7 cellular contexts compared by ENCODE assay signal in the genomic region with DNA sequence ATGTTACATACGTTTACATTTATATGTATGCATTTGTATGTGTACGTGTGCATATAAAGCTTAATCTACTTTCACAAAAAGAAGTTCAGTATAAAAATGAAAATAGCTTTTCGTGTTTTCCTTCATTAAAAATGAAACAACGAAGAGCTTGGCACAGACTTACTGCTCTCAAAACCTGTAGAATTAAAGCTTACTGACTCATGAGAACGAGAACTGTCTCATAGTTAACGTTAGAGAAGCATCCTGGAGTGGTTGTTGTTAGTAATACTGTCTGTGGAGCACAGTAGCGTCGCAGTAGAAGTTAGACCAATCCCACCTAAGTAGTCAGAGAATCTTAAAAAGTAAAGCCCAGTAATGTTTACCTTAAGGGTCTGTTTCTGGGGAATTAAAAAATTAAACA. TPM values are rescaled to one million over a fixed set of nuclear protein-coding genes. Genes with fewer than 3 reads are reported as not detected.
DNase-seq lines count a peak whose midpoint lies in the region; ATAC-seq, FAIRE-seq and TF ChIP-seq lines count a peak whose summit lies in the region.

No MANE protein-coding gene starts in this region.

- H3K9ac ChIP-seq in OCI-LY1 (ENCODE audit: low read length), result peak overlapping the region; percentile 74

- H3K27me3 Mint-ChIP-seq in natural killer cell treated with Interleukin-12 subunit alpha and Interleukin-12 subunit beta and Interleukin-15 and Interleukin-18, amount 100 ng/mL, for 72 hours, result no peaks in the 10 kb centered on the region

- H3K36me3 Mint-ChIP-seq in natural killer cell treated with Interleukin-12 subunit alpha and Interleukin-12 subunit beta and Interleukin-15 and Interleukin-18, amount 100 ng/mL, for 72 hours, result no peaks in the 10 kb centered on the region

- peaks cover 55% of the 10 kb centered on the region for H3K79me2 ChIP-seq in OCI-LY1 (ENCODE audit: insufficient read depth, low read length)

- TF ChIP-seq CTCF in GM12864 (IDR thresholded peaks at IDR 0.05; ENCODE audit: low read depth, low read length, missing control alignments) (no peak), OCI-LY1 (IDR thresholded peaks at IDR 0.05; ENCODE audit: low read length) (no peak), dorsolateral prefrontal cortex (IDR thresholded peaks at IDR 0.05 in 54 of 56, conservative IDR thresholded peaks at IDR 0.05 in 2 of 56; ENCODE audit: low read depth in 1 of 56, partially characterized antibody in 56 of 56) (no peak)

- peak overlapping the region; percentile 93 for H3K4me3 ChIP-seq in GM12864 (ENCODE audit: low read depth, low read length)
- peak overlapping the region; percentile 83 for H3K4me3 ChIP-seq in OCI-LY1 (ENCODE audit: low read depth, low read length, poor library complexity, severe bottlenecking)
- peak overlapping the region; percentile 59 to 99 (median 86) for H3K4me3 ChIP-seq in dorsolateral prefrontal cortex

- no peak for FAIRE-seq in HTR-8/SVneo (lab: Jason Lieb, UNC)

- H3K4me1 Mint-ChIP-seq in natural killer cell treated with Interleukin-12 subunit alpha and Interleukin-12 subunit beta and Interleukin-15 and Interleukin-18, amount 100 ng/mL, for 72 hours (ENCODE audit: low read depth in 2 of 2), result peaks cover 61 to 74% of the 10 kb centered on the region in 2 donors

- H3K9me3 ChIP-seq in OCI-LY1 (ENCODE audit: low read length), result no peaks in the 10 kb centered on the region

- intact Hi-C loops in dorsolateral prefrontal cortex (cut with DNase I), result no loop called here

- H3F3A ChIP-seq in OCI-LY1 (ENCODE audit: insufficient read depth, low read length), result no peaks in the 10 kb centered on the region

- peak overlapping the region; percentile 92 for H3K4me3 Mint-ChIP-seq in natural killer cell treated with Interleukin-12 subunit alpha and Interleukin-12 subunit beta and Interleukin-15 and Interleukin-18, amount 100 ng/mL, for 72 hours

- peaks cover 64% of the 10 kb centered on the region for H3K4me1 ChIP-seq in OCI-LY1 (ENCODE audit: insufficient read depth, low read length, severe bottlenecking)

- H3K4me2 ChIP-seq in OCI-LY1 (ENCODE audit: low read length), result peak overlapping the region; percentile 85

- no peaks in the 10 kb centered on the region for H3K9me3 Mint-ChIP-seq in natural killer cell treated with Interleukin-12 subunit alpha and Interleukin-12 subunit beta and Interleukin-15 and Interleukin-18, amount 100 ng/mL, for 72 hours

- H3K27ac Mint-ChIP-seq in natural killer cell treated with Interleukin-12 subunit alpha and Interleukin-12 subunit beta and Interleukin-15 and Interleukin-18, amount 100 ng/mL, for 72 hours, result peak overlapping the region; percentile 93 to 100

- no peak overlapping the region for H2AFZ ChIP-seq in OCI-LY1 (ENCODE audit: low read length)

- H3K9me2 ChIP-seq in OCI-LY1 (ENCODE audit: low read depth, low read length), result no peaks in the 10 kb centered on the region

- no peak for DNase-seq in GM12864 (ENCODE audit: low read depth)
- no peak for DNase-seq in dorsolateral prefrontal cortex
- DNase-seq in natural killer cell treated with Interleukin-12 subunit alpha and Interleukin-12 subunit beta and Interleukin-15 and Interleukin-18, amount 100 ng/mL, for 72 hours (ENCODE audit: low spot score), result no peak
- DNase-seq in NCI-H2227 (lab: John Stamatoyannopoulos, UW; ENCODE audit: unreplicated experiment), result no peak
- no peak for DNase-seq in HTR-8/SVneo (ENCODE audit: insufficient read length, low spot score)
- no peak for DNase-seq in HPDE6-E6E7 (ENCODE audit: extremely low spot score)

- H3K36me3 ChIP-seq in OCI-LY1 (ENCODE audit: insufficient read depth, low read length), result peaks cover under 1% of the 10 kb centered on the region; the same call in 1 of the 2 replicates

- ATAC-seq in natural killer cell treated with Interleukin-12 subunit alpha and Interleukin-12 subunit beta and Interleukin-15 and Interleukin-18, amount 100 ng/mL, for 72 hours, result peak in 1 of 2 donors; percentile 32

- no peaks in the 10 kb centered on the region for H4K20me1 ChIP-seq in OCI-LY1 (ENCODE audit: insufficient read depth, low read length)

- no peaks in the 10 kb centered on the region for H3K27me3 ChIP-seq in OCI-LY1 (ENCODE audit: insufficient read depth, low read length)
- no peaks in the 10 kb centered on the region for H3K27me3 ChIP-seq in dorsolateral prefrontal cortex

- no peak overlapping the region for H3K27ac ChIP-seq in OCI-LY1 (ENCODE audit: low read depth, low read length, poor library complexity, severe bottlenecking)
- peak overlapping the region in 52 of 59 donors; percentile 33 to 99 (median 98) for H3K27ac ChIP-seq in dorsolateral prefrontal cortex

RNA-seq across cellular contexts. Expression of a gene that starts 1.3 kb away (rescaled TPM):
- 10 to 100 TPM; 35.8 to 90.1 (median 67.1) TPM for total RNA-seq in dorsolateral prefrontal cortex
- total RNA-seq in natural killer cell treated with Interleukin-12 subunit alpha and Interleukin-12 subunit beta and Interleukin-15 and Interleukin-18, amount 100 ng/mL, for 72 hours, result 10 to 100 TPM; 35.5 to 86.1 TPM

RNA-seq across cellular contexts. Expression of a gene that starts 46.3 kb away (rescaled TPM):
- 1 to 10 TPM in 23 of 120 experiments, under 1 TPM in 87, not detected in 10; 0.15 to 2.6 (median 0.63) TPM for total RNA-seq in dorsolateral prefrontal cortex
- 10 to 100 TPM; 31.4 to 44.3 TPM for total RNA-seq in natural killer cell treated with Interleukin-12 subunit alpha and Interleukin-12 subunit beta and Interleukin-15 and Interleukin-18, amount 100 ng/mL, for 72 hours

RNA-seq across cellular contexts. Expression of a gene that starts 46.8 kb away (rescaled TPM):
- 10 to 100 TPM; 24.1 to 54.3 (median 33.8) TPM for total RNA-seq in dorsolateral prefrontal cortex
- 10 to 100 TPM; 25.4 to 43.3 TPM for total RNA-seq in natural killer cell treated with Interleukin-12 subunit alpha and Interleukin-12 subunit beta and Interleukin-15 and Interleukin-18, amount 100 ng/mL, for 72 hours

Comparison
In these comparisons a context has a peak if more than half of its experiments do, and no peak if none do; other contexts are left out.
1. RNA of a gene that starts 46.3 kb away (total RNA-seq): 31.4 to 44.3 TPM in natural killer cell treated with Interleukin-12 subunit alpha and Interleukin-12 subunit beta and Interleukin-15 and Interleukin-18, amount 100 ng/mL, for 72 hours; 0.15 to 2.6 TPM in dorsolateral prefrontal cortex; every median in the first group is over 4 times any median in the second.
2. Peak in every context shown above with its lines, with median percentiles within 50 percentile points of each other: H3K4me3 ChIP-seq.